In the genomic region with DNA sequence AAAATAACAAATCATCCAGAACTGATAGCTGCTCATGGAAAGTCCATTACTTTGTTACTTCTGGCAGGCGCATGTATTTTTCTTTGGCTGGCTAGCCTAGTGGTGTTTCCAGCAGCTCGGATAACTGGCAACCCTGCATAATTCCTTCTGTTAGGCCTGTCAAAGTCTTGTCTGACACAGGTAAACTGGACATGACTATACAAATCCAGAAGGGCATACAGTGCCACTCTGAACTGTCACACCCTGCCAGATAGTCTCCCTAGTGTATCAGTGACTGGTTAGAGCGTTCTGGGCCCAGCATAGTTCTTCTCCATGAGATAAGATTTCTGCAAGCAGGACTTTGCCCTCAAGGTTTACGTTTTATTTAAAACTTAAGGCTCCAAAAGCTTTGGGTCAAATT, we compare ENCODE assay signal across 24 cellular contexts.
"Had no signal": no experiment of that assay in that cellular context is flagged by ENCODE, and none has a peak within 500 bp of the region (broad histone marks: within the 10 kb centered on the region; RNA-seq: fewer than 3 reads in every experiment).

No MANE protein-coding gene starts in this region.

- DNase-seq: activated CD4-positive, alpha-beta memory T cell treated with anti-CD3 and anti-CD28 coated beads for 36 hours; activated CD4-positive, alpha-beta T cell treated with anti-CD3 and anti-CD28 coated beads, Interleukin-2, amount 10 ng/mL, durations not matched to agents 24 days and 14 days; activated CD4-positive, CD25-positive, alpha-beta regulatory T cell treated with anti-CD3 and anti-CD28 coated beads, Interleukin-2, amount 50 U/mL, for 72 hours; activated gamma-delta T cell treated with Interleukin-2 at 50 U/mL for 16 hours; activated naive CD4-positive, alpha-beta T cell treated with anti-CD3 and anti-CD28 coated beads, Interleukin-2, amount 50 U/mL, for 16 hours; activated T-cell treated with anti-CD3 and anti-CD28 coated beads, Interleukin-2, amount 50 U/mL, for 4 hours; amniotic stem cell; effector memory CD8-positive, alpha-beta T cell; erythroblast; mammary epithelial cell; naive thymus-derived CD8-positive, alpha-beta T cell; nucleus accumbens; right lobe of liver; stimulated activated CD4-positive, alpha-beta T cell treated with anti-CD3 and anti-CD28 coated beads, Interleukin-4, amount 100 ng/mL, for 24 hours; stomach; T-helper 2 cell had no signal

- H3K4me3 ChIP-seq: coronary artery, gastroesophageal sphincter, right lobe of liver, skin epidermis, stomach had no signal

- H3K9me3 Mint-ChIP-seq: activated CD4-positive, alpha-beta T cell treated with anti-CD3 and anti-CD28 coated beads, Interleukin-2, amount 10 ng/mL, durations not matched to agents 24 days and 14 days; neural crest cell had no signal

- H3K4me1 Mint-ChIP-seq: activated CD4-positive, alpha-beta T cell treated with anti-CD3 and anti-CD28 coated beads, Interleukin-2, amount 10 ng/mL, durations not matched to agents 24 days and 14 days; activated T-helper 17 cell treated with anti-CD3 and anti-CD28 coated beads, Interleukin-2, amount 50 U/mL, for 72 hours; mesothelial cell of epicardium; naive thymus-derived CD8-positive, alpha-beta T cell; neural crest cell; stimulated activated memory B cell treated with anti-CD40 and anti-IgM and Interleukin-4, amounts not matched to agents 10 μg/mL and 1 μg/mL and 100 μg/mL, for 72 hours had no signal

- FAIRE-seq: urothelium cell line had no signal

- H3K36me3 Mint-ChIP-seq: activated CD4-positive, alpha-beta memory T cell treated with anti-CD3 and anti-CD28 coated beads for 36 hours; mesothelial cell of epicardium; naive thymus-derived CD8-positive, alpha-beta T cell; stimulated activated memory B cell treated with anti-CD40 and anti-IgM and Interleukin-4, amounts not matched to agents 10 μg/mL and 1 μg/mL and 100 μg/mL, for 72 hours had no signal

- H3K4me3 Mint-ChIP-seq: activated CD4-positive, alpha-beta memory T cell treated with anti-CD3 and anti-CD28 coated beads for 36 hours; activated CD4-positive, alpha-beta T cell treated with anti-CD3 and anti-CD28 coated beads, Interleukin-2, amount 10 ng/mL, durations not matched to agents 24 days and 14 days; activated T-cell treated with anti-CD3 and anti-CD28 coated beads, Interleukin-2, amount 50 U/mL, for 4 hours; activated T-helper 17 cell treated with anti-CD3 and anti-CD28 coated beads, Interleukin-2, amount 50 U/mL, for 72 hours; effector memory CD8-positive, alpha-beta T cell; mesothelial cell of epicardium; naive thymus-derived CD8-positive, alpha-beta T cell; neural crest cell; stimulated activated memory B cell treated with anti-CD40 and anti-IgM and Interleukin-4, amounts not matched to agents 10 μg/mL and 1 μg/mL and 100 μg/mL, for 72 hours had no signal

- H3K9me3 ChIP-seq: gastroesophageal sphincter, right lobe of liver, stomach had no signal

- H3K27me3 ChIP-seq: gastroesophageal sphincter, right lobe of liver, stomach had no signal

- H3K4me1 ChIP-seq: right lobe of liver, stomach had no signal

- H3K27ac ChIP-seq: gastroesophageal sphincter, right lobe of liver, skin epidermis, stomach had no signal

- H3K27ac Mint-ChIP-seq: activated CD4-positive, alpha-beta memory T cell treated with anti-CD3 and anti-CD28 coated beads for 36 hours; activated CD4-positive, alpha-beta T cell treated with anti-CD3 and anti-CD28 coated beads, Interleukin-2, amount 10 ng/mL, durations not matched to agents 24 days and 14 days; activated T-helper 17 cell treated with anti-CD3 and anti-CD28 coated beads, Interleukin-2, amount 50 U/mL, for 72 hours; effector memory CD8-positive, alpha-beta T cell; mesothelial cell of epicardium; naive thymus-derived CD8-positive, alpha-beta T cell; stimulated activated memory B cell treated with anti-CD40 and anti-IgM and Interleukin-4, amounts not matched to agents 10 μg/mL and 1 μg/mL and 100 μg/mL, for 72 hours had no signal

- H3K27me3 Mint-ChIP-seq: activated CD4-positive, alpha-beta T cell treated with anti-CD3 and anti-CD28 coated beads, Interleukin-2, amount 10 ng/mL, durations not matched to agents 24 days and 14 days; activated T-helper 17 cell treated with anti-CD3 and anti-CD28 coated beads, Interleukin-2, amount 50 U/mL, for 72 hours; stimulated activated memory B cell treated with anti-CD40 and anti-IgM and Interleukin-4, amounts not matched to agents 10 μg/mL and 1 μg/mL and 100 μg/mL, for 72 hours had no signal

- H3K36me3 ChIP-seq: gastroesophageal sphincter, right lobe of liver, stomach had no signal

- ATAC-seq: activated T-cell treated with anti-CD3 and anti-CD28 coated beads, Interleukin-2, amount 50 U/mL, for 4 hours; activated T-helper 17 cell treated with anti-CD3 and anti-CD28 coated beads, Interleukin-2, amount 50 U/mL, for 72 hours; effector memory CD8-positive, alpha-beta T cell; gastroesophageal sphincter; naive thymus-derived CD8-positive, alpha-beta T cell; right lobe of liver; stimulated activated memory B cell treated with anti-CD40 and anti-IgM and Interleukin-4, amounts not matched to agents 10 μg/mL and 1 μg/mL and 100 μg/mL, for 72 hours had no signal
